ENCODE assay signal across 1 cellular context in genomic region chr18:70362258-70362657, GRCh38.
TF ChIP-seq lines count a peak whose summit lies in the region.

No MANE protein-coding gene starts in this region.

TF ChIP-seq in HepG2, 621 proteins besides CTCF, POLR2A, EP300 and RAD21 (continued from another document):
- TF ChIP-seq PRDM15 (CRISPR knock-in tag; IDR thresholded peaks at IDR 0.05) (no peak), ZNF552 (CRISPR knock-in tag; IDR thresholded peaks at IDR 0.05; ENCODE audit: borderline replicate concordance) (no peak), E2F5 (CRISPR knock-in tag; conservative IDR thresholded peaks at IDR 0.05) (no peak)
